1 cellular context compared by ENCODE assay signal in the genomic region with DNA sequence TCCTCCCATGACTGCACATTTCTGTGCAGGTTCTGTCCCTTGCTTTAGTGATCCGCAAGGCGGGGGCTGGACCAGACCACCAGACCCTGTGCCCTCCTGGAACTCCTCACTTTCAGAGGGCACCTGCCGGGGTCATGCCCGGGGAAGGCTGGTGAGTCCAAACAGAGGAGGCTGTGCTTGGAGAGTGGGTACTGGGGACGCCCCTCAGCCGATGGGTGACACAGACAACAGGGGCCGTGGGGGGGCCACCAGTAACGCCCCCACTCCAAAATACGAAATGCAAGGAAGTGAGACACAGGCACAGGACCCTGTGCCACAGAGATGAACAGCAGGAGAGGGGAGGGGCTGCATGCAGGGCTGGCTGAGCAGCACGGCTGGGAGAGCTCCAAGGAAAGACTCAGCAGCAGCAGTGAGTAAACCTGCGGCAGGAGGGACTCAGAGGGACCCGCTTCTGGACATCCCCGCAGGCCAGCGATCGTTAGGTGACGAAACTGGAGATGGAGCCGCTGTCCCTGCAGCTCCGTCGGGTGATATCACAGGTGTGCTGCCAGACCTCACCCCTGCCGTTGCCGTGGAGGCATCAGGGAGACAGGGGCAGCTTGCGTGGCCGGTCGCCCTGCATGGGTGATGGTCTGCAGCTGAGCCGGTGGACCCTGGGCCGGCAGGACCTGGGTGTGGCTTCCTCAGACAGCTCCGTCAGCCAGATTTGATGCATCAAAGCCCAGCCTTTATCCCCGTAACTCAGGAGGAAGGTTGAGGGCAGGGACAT.
TF ChIP-seq lines count a peak whose summit lies in the region.

No MANE protein-coding gene starts in this region.

TF ChIP-seq in H1, 55 proteins besides CTCF, POLR2A, EP300 and RAD21 (continued from another document):
- TF ChIP-seq PHF8 (conservative IDR thresholded peaks at IDR 0.05; ENCODE audit: low read depth, low read length) (no peak), TAF1 (IDR thresholded peaks at IDR 0.05; ENCODE audit: low read depth, low read length) (no peak), SIRT6 (IDR thresholded peaks at IDR 0.05; ENCODE audit: low read length) (no peak), BRCA1 (IDR thresholded peaks at IDR 0.05; ENCODE audit: low read depth, low read length) (no peak), TEAD4 (IDR thresholded peaks at IDR 0.05; ENCODE audit: low read depth, low read length) (no peak), SRF (IDR thresholded peaks at IDR 0.05; ENCODE audit: low read depth, low read length) (no peak), KDM5A (IDR thresholded peaks at IDR 0.05; ENCODE audit: low read length) (no peak), POLR2AphosphoS5 (IDR thresholded peaks at IDR 0.05; ENCODE audit: low read depth, low read length) (no peak), RBBP5 (IDR thresholded peaks at IDR 0.05; ENCODE audit: borderline replicate concordance, low read depth, low read length) (no peak), JUND (IDR thresholded peaks at IDR 0.05; ENCODE audit: low read length) (no peak)
- TF ChIP-seq, protein P1, sequence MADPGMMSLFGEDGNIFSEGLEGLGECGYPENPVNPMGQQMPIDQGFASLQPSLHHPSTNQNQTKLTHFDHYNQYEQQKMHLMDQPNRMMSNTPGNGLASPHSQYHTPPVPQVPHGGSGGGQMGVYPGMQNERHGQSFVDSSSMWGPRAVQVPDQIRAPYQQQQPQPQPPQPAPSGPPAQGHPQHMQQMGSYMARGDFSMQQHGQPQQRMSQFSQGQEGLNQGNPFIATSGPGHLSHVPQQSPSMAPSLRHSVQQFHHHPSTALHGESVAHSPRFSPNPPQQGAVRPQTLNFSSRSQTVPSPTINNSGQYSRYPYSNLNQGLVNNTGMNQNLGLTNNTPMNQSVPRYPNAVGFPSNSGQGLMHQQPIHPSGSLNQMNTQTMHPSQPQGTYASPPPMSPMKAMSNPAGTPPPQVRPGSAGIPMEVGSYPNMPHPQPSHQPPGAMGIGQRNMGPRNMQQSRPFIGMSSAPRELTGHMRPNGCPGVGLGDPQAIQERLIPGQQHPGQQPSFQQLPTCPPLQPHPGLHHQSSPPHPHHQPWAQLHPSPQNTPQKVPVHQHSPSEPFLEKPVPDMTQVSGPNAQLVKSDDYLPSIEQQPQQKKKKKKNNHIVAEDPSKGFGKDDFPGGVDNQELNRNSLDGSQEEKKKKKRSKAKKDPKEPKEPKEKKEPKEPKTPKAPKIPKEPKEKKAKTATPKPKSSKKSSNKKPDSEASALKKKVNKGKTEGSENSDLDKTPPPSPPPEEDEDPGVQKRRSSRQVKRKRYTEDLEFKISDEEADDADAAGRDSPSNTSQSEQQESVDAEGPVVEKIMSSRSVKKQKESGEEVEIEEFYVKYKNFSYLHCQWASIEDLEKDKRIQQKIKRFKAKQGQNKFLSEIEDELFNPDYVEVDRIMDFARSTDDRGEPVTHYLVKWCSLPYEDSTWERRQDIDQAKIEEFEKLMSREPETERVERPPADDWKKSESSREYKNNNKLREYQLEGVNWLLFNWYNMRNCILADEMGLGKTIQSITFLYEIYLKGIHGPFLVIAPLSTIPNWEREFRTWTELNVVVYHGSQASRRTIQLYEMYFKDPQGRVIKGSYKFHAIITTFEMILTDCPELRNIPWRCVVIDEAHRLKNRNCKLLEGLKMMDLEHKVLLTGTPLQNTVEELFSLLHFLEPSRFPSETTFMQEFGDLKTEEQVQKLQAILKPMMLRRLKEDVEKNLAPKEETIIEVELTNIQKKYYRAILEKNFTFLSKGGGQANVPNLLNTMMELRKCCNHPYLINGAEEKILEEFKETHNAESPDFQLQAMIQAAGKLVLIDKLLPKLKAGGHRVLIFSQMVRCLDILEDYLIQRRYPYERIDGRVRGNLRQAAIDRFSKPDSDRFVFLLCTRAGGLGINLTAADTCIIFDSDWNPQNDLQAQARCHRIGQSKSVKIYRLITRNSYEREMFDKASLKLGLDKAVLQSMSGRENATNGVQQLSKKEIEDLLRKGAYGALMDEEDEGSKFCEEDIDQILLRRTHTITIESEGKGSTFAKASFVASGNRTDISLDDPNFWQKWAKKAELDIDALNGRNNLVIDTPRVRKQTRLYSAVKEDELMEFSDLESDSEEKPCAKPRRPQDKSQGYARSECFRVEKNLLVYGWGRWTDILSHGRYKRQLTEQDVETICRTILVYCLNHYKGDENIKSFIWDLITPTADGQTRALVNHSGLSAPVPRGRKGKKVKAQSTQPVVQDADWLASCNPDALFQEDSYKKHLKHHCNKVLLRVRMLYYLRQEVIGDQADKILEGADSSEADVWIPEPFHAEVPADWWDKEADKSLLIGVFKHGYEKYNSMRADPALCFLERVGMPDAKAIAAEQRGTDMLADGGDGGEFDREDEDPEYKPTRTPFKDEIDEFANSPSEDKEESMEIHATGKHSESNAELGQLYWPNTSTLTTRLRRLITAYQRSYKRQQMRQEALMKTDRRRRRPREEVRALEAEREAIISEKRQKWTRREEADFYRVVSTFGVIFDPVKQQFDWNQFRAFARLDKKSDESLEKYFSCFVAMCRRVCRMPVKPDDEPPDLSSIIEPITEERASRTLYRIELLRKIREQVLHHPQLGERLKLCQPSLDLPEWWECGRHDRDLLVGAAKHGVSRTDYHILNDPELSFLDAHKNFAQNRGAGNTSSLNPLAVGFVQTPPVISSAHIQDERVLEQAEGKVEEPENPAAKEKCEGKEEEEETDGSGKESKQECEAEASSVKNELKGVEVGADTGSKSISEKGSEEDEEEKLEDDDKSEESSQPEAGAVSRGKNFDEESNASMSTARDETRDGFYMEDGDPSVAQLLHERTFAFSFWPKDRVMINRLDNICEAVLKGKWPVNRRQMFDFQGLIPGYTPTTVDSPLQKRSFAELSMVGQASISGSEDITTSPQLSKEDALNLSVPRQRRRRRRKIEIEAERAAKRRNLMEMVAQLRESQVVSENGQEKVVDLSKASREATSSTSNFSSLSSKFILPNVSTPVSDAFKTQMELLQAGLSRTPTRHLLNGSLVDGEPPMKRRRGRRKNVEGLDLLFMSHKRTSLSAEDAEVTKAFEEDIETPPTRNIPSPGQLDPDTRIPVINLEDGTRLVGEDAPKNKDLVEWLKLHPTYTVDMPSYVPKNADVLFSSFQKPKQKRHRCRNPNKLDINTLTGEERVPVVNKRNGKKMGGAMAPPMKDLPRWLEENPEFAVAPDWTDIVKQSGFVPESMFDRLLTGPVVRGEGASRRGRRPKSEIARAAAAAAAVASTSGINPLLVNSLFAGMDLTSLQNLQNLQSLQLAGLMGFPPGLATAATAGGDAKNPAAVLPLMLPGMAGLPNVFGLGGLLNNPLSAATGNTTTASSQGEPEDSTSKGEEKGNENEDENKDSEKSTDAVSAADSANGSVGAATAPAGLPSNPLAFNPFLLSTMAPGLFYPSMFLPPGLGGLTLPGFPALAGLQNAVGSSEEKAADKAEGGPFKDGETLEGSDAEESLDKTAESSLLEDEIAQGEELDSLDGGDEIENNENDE (IDR thresholded peaks at IDR 0.05; ENCODE audit: insufficient replicate concordance, low read length) = no peak
